In genomic region chr3:48716982-48717746, GRCh38 we compare ENCODE assay signal across 8 cellular contexts. TPM values are rescaled to one million over a fixed set of nuclear protein-coding genes. Genes with fewer than 3 reads are reported as not detected.
A peak's percentile ranks its signal among the peaks of the same experiment; 100 is the strongest.
DNase-seq lines count a peak whose midpoint lies in the region; ATAC-seq and TF ChIP-seq lines count a peak whose summit lies in the region.

Gene IP6K2, minus strand, starts transcription at chr3:48717221. Its CDS starts 21,930 bp downstream, at chr3:48695291.

- peak within 1 kb of the TSS; percentile 91 for H3K9ac ChIP-seq in muscle layer of colon (ENCODE audit: low read length)

- H3K27me3 ChIP-seq in Panc1 (ENCODE audit: control insufficient read depth, insufficient read depth, low read length) (no peaks in the 10 kb centered on the region), esophagus (ENCODE audit: control insufficient read depth in 1 of 2, insufficient read depth in 2 of 2, low read length in 2 of 2) (no peaks in the 10 kb centered on the region), muscle layer of colon (ENCODE audit: control insufficient read depth in 1 of 2, insufficient read depth in 2 of 2, low read length in 2 of 2) (no peaks in the 10 kb centered on the region)

- H3K4me1 ChIP-seq in Panc1 (ENCODE audit: control insufficient read depth, insufficient read depth, low read length) (peaks cover 15% of the 10 kb centered on the region), esophagus (ENCODE audit: control insufficient read depth in 2 of 2, insufficient read depth in 2 of 2, low read length in 1 of 2) (peaks cover 3 to 10% of the 10 kb centered on the region in 2 donors), muscle layer of colon (ENCODE audit: insufficient read depth, low read length) (peaks cover 20% of the 10 kb centered on the region)

- intact Hi-C loops in Panc1 (cut with micrococcal nuclease; ENCODE audit: unreplicated experiment): no loop called here

- peak within 1 kb of the TSS; percentile 99 for H3K4me3 ChIP-seq in Panc1 (ENCODE audit: low read depth in 2 of 2, low read length in 2 of 2)
- peak within 1 kb of the TSS; percentile 87 to 99 for H3K4me3 ChIP-seq in esophagus (ENCODE audit: low read depth in 1 of 2, low read length in 2 of 2)
- H3K4me3 ChIP-seq in muscle layer of colon (ENCODE audit: low read depth in 1 of 2, low read length in 2 of 2): peak within 1 kb of the TSS; percentile 42 to 96

- WGBS in esophagus, 2 donors: 1 to 2% methylated on average over 38 of the region's 38 CpGs

- peaks cover 4% of the 10 kb centered on the region for H3K36me3 Mint-ChIP-seq in activated T-cell treated with anti-CD3 and anti-CD28 coated beads, Interleukin-2, amount 50 U/mL, for 4 hours (ENCODE audit: insufficient read depth)

- no peak for TF ChIP-seq CTCF in Panc1 (IDR thresholded peaks at IDR 0.05)

- no TSS peak for BruUV-seq in Panc1 (replicated peaks; lab: Mats Ljungman, UMichigan)

- H3K36me3 ChIP-seq in Panc1 (ENCODE audit: control insufficient read depth, insufficient read depth, low read length) (peaks cover 13% of the 10 kb centered on the region), esophagus (ENCODE audit: control insufficient read depth in 2 of 2, insufficient read depth in 2 of 2, low read length in 1 of 2) (peaks cover 0 to 11% of the 10 kb centered on the region in 2 donors), muscle layer of colon (ENCODE audit: insufficient read depth, low read length) (no peaks in the 10 kb centered on the region)

- ATAC-seq in GM21723 (IDR thresholded peaks at IDR 0.05; ENCODE audit: unreplicated experiment) (peak; percentile 97), Panc1 (peak; percentile 99)
- ATAC-seq in activated T-cell treated with anti-CD3 and anti-CD28 coated beads, Interleukin-2, amount 50 U/mL, for 4 hours: peak; percentile 100

- H3K27me3 Mint-ChIP-seq in activated T-cell treated with anti-CD3 and anti-CD28 coated beads, Interleukin-2, amount 50 U/mL, for 4 hours (ENCODE audit: low read depth): peaks cover 1% of the 10 kb centered on the region

- POLR2A ChIA-PET in Panc1 (lab: Charles Lee): interaction anchor here (0.6 kb wide), 1 partner anchor 1582 kb away, joined by 6 read pairs; no protein-coding TSS in a partner anchor

- H3K27ac ChIP-seq in Panc1 (ENCODE audit: low read length) (peak within 1 kb of the TSS; percentile 96), esophagus (ENCODE audit: low read depth in 2 of 2, low read length in 1 of 2) (peak within 1 kb of the TSS; percentile 79 to 92), muscle layer of colon (ENCODE audit: low read depth, low read length) (peak within 1 kb of the TSS; percentile 71)

- in situ Hi-C loops in Panc1 (cut with HindIII; ENCODE audit: low pct_unique_long_range_greater_than_20kb, low sequenced_read_pairs): no loop called here

- H3K9me3 Mint-ChIP-seq in activated T-cell treated with anti-CD3 and anti-CD28 coated beads, Interleukin-2, amount 50 U/mL, for 4 hours: no peaks in the 10 kb centered on the region

- DNase-seq in DMS53 (lab: John Stamatoyannopoulos, UW) (peak; percentile 94), KG1 (lab: John Stamatoyannopoulos, UW) (peak; percentile 94), Panc1 (ENCODE audit: low read depth, low spot score) (peak; percentile 73)
- DNase-seq in activated T-cell treated with anti-CD3 and anti-CD28 coated beads, Interleukin-2, amount 50 U/mL, for 4 hours: peak; percentile 99
- DNase-seq in stimulated activated CD8-positive, alpha-beta memory T cell treated with anti-CD3 and anti-CD28 coated beads, Interleukin-7, amount 100 ng/mL, for 24 hours (ENCODE audit: low read depth): peak; percentile 99

- H3K4me1 Mint-ChIP-seq in activated T-cell treated with anti-CD3 and anti-CD28 coated beads, Interleukin-2, amount 50 U/mL, for 4 hours (ENCODE audit: low read depth): peaks cover 43% of the 10 kb centered on the region

- H3K4me3 Mint-ChIP-seq in activated T-cell treated with anti-CD3 and anti-CD28 coated beads, Interleukin-2, amount 50 U/mL, for 4 hours: peak within 1 kb of the TSS; percentile 99

- CTCF ChIA-PET in Panc1 (lab: Charles Lee): interaction anchor here (0.6 kb wide), 1 partner anchor 52 kb away, joined by 3 read pairs; no protein-coding TSS in a partner anchor

- no peaks in the 10 kb centered on the region for H3K9me3 ChIP-seq in Panc1 (ENCODE audit: control insufficient read depth, insufficient read depth, low read depth, low read length)
- no peaks in the 10 kb centered on the region for H3K9me3 ChIP-seq in esophagus (ENCODE audit: control insufficient read depth in 2 of 2, insufficient read depth in 1 of 2, low read depth in 1 of 2, low read length in 1 of 2)
- H3K9me3 ChIP-seq in muscle layer of colon (ENCODE audit: low read length): no peaks in the 10 kb centered on the region

RNA-seq across cellular contexts. Expression of gene IP6K2, which starts in this region (rescaled TPM):
- 50.2 TPM for total RNA-seq in Panc1 (2021; ENCODE audit: unreplicated experiment)
- 54.2 TPM for polyA plus RNA-seq in Panc1 (2012; ENCODE audit: insufficient read length)
- total RNA-seq in activated T-cell treated with anti-CD3 and anti-CD28 coated beads, Interleukin-2, amount 50 U/mL, for 4 hours: 10 to 100 TPM; 39.9 to 45.9 (median 45.8) TPM
- 100 to 1,000 TPM in 1 of 2 donors, 10 to 100 TPM in 1; 67.8 to 110 TPM for polyA plus RNA-seq in esophagus

Comparison
In these comparisons a context has a peak if more than half of its experiments do, and no peak if none do; other contexts are left out.
1. Peak in every context shown above with its lines: DNase-seq, ATAC-seq, H3K4me3 ChIP-seq and H3K27ac ChIP-seq.